Comparison of ENCODE assay signal across 1 cellular context in genomic region chr7:19376591-19376990, GRCh38.
TF ChIP-seq lines count a peak whose summit lies in the region.

No MANE protein-coding gene starts in this region.

TF ChIP-seq in IMR-90, 13 proteins besides CTCF, POLR2A, EP300 and RAD21:
- TF ChIP-seq BHLHE40 (IDR thresholded peaks at IDR 0.05; ENCODE audit: low read depth, low read length) (0 out of 2 replicates have a peak, but pooled peaks have one; percentile 13), MAFK (IDR thresholded peaks at IDR 0.05; ENCODE audit: low read depth, low read length) (no peak)
TF ChIP-seq in IMR-90: peak in this region for 1.
